1 cellular context compared by ENCODE assay signal in genomic region chr2:232574674-232575403, GRCh38.
TF ChIP-seq lines count a peak whose summit lies in the region.

No MANE protein-coding gene starts in this region.

TF ChIP-seq in HepG2, 621 proteins besides CTCF, POLR2A, EP300 and RAD21 (continued from another document and continues in another):
- no peak for TF ChIP-seq SNAPC4 (CRISPR knock-in tag; IDR thresholded peaks at IDR 0.05)
- no peak for TF ChIP-seq NONO (IDR thresholded peaks at IDR 0.05)
- TF ChIP-seq NONO (CRISPR knock-in tag; conservative IDR thresholded peaks at IDR 0.05), result no peak
- TF ChIP-seq ZBTB37 (CRISPR knock-in tag; IDR thresholded peaks at IDR 0.05), result no peak
- TF ChIP-seq BCL3 (CRISPR knock-in tag; IDR thresholded peaks at IDR 0.05), result no peak
- TF ChIP-seq FOXA1 (IDR thresholded peaks at IDR 0.05), result no peak
- no peak for TF ChIP-seq FOXA1 (CRISPR knock-in tag; IDR thresholded peaks at IDR 0.05)
- TF ChIP-seq KDM2A (CRISPR knock-in tag; IDR thresholded peaks at IDR 0.05; ENCODE audit: borderline replicate concordance, low read depth), result no peak
- no peak for TF ChIP-seq ARHGAP35 (CRISPR knock-in tag; IDR thresholded peaks at IDR 0.05; ENCODE audit: borderline replicate concordance)
- no peak for TF ChIP-seq ELF4 (CRISPR knock-in tag; IDR thresholded peaks at IDR 0.05; ENCODE audit: borderline replicate concordance)
- no peak for TF ChIP-seq EHMT2 (IDR thresholded peaks at IDR 0.05; ENCODE audit: borderline replicate concordance, low read depth, low read length)
- no peak for TF ChIP-seq MAFF (IDR thresholded peaks at IDR 0.05; ENCODE audit: low read depth, low read length)
- no peak; the same call in 1 of the 2 replicates for TF ChIP-seq ARID5B (CRISPR knock-in tag; IDR thresholded peaks at IDR 0.05)
- peak; percentile 28; the same call in 1 of the 2 replicates for TF ChIP-seq YEATS4 (CRISPR knock-in tag; IDR thresholded peaks at IDR 0.05; ENCODE audit: borderline replicate concordance)
- no peak for TF ChIP-seq KAT8 (CRISPR knock-in tag; IDR thresholded peaks at IDR 0.05)
- TF ChIP-seq FOXA3 (CRISPR knock-in tag; IDR thresholded peaks at IDR 0.05), result peak; percentile 54; the same call in 1 of the 2 replicates
- no peak for TF ChIP-seq ZNF703 (CRISPR knock-in tag; IDR thresholded peaks at IDR 0.05; ENCODE audit: borderline replicate concordance)
- no peak for TF ChIP-seq KLF11 (CRISPR knock-in tag; IDR thresholded peaks at IDR 0.05)
- no peak for TF ChIP-seq NCOA5 (CRISPR knock-in tag; IDR thresholded peaks at IDR 0.05)
- no peak for TF ChIP-seq ZNF138 (CRISPR knock-in tag; IDR thresholded peaks at IDR 0.05; ENCODE audit: low read depth)
- no peak for TF ChIP-seq ZNF3 (CRISPR knock-in tag; IDR thresholded peaks at IDR 0.05)
- no peak for TF ChIP-seq ZNF350 (CRISPR knock-in tag; IDR thresholded peaks at IDR 0.05; ENCODE audit: borderline replicate concordance, low read depth)
- TF ChIP-seq TBX2 (CRISPR knock-in tag; IDR thresholded peaks at IDR 0.05; ENCODE audit: borderline replicate concordance), result no peak
- no peak for TF ChIP-seq ZFYVE20 (CRISPR knock-in tag; IDR thresholded peaks at IDR 0.05; ENCODE audit: borderline replicate concordance, low read depth)
- peak; percentile 77; the same call in 1 of the 2 replicates for TF ChIP-seq SIX4 (CRISPR knock-in tag; IDR thresholded peaks at IDR 0.05)
- TF ChIP-seq DNMT1 (CRISPR knock-in tag; IDR thresholded peaks at IDR 0.05), result no peak
- TF ChIP-seq TFDP1 (CRISPR knock-in tag; IDR thresholded peaks at IDR 0.05; ENCODE audit: borderline replicate concordance), result no peak
- no peak for TF ChIP-seq AKAP8 (CRISPR knock-in tag; IDR thresholded peaks at IDR 0.05)
- no peak for TF ChIP-seq ZNF850 (CRISPR knock-in tag; conservative IDR thresholded peaks at IDR 0.05)
- no peak for TF ChIP-seq ZNF615 (CRISPR knock-in tag; IDR thresholded peaks at IDR 0.05; ENCODE audit: borderline replicate concordance)
- no peak for TF ChIP-seq TRIM22 (IDR thresholded peaks at IDR 0.05)
- TF ChIP-seq SCMH1 (CRISPR knock-in tag; IDR thresholded peaks at IDR 0.05; ENCODE audit: borderline replicate concordance), result no peak
- 0 out of 2 replicates have a peak, but pooled peaks have one; percentile 15 for TF ChIP-seq ARID4A (CRISPR knock-in tag; IDR thresholded peaks at IDR 0.05; ENCODE audit: borderline replicate concordance)
- TF ChIP-seq JARID2 (CRISPR knock-in tag; IDR thresholded peaks at IDR 0.05; ENCODE audit: insufficient replicate concordance), result no peak
- TF ChIP-seq ZNF383 (CRISPR knock-in tag; IDR thresholded peaks at IDR 0.05; ENCODE audit: borderline replicate concordance), result no peak
- TF ChIP-seq ZNF18 (CRISPR knock-in tag; IDR thresholded peaks at IDR 0.05; ENCODE audit: insufficient replicate concordance), result no peak
- TF ChIP-seq FOSL1 (CRISPR knock-in tag; IDR thresholded peaks at IDR 0.05; ENCODE audit: borderline replicate concordance), result no peak
- TF ChIP-seq ZNF563 (CRISPR knock-in tag; IDR thresholded peaks at IDR 0.05), result no peak
- no peak for TF ChIP-seq NR2F1 (CRISPR knock-in tag; IDR thresholded peaks at IDR 0.05)
